ENCODE assay signal across 2 cellular contexts in genomic region chr2:108577099-108577498, GRCh38.
TF ChIP-seq lines count a peak whose summit lies in the region.

No MANE protein-coding gene starts in this region.

TF ChIP-seq in A549, 52 proteins besides CTCF, POLR2A, EP300 and RAD21:
- TF ChIP-seq REST (IDR thresholded peaks at IDR 0.05) (no peak), HMGXB4 (CRISPR knock-in tag; IDR thresholded peaks at IDR 0.05; ENCODE audit: borderline replicate concordance) (no peak), HOXB5 (CRISPR knock-in tag; IDR thresholded peaks at IDR 0.05) (no peak), FOXS1 (CRISPR knock-in tag; IDR thresholded peaks at IDR 0.05) (no peak), NR3C1 (IDR thresholded peaks at IDR 0.05) (no peak), CEBPB (IDR thresholded peaks at IDR 0.05) (no peak), KDM1A (IDR thresholded peaks at IDR 0.05; ENCODE audit: low read depth) (no peak), CHD2 (IDR thresholded peaks at IDR 0.05; ENCODE audit: low read length, partially characterized antibody) (no peak), MYC (IDR thresholded peaks at IDR 0.05; ENCODE audit: borderline replicate concordance, low read length) (no peak), FOSB (CRISPR knock-in tag; IDR thresholded peaks at IDR 0.05) (no peak), JUN (IDR thresholded peaks at IDR 0.05) (no peak), CBX2 (IDR thresholded peaks at IDR 0.05; ENCODE audit: borderline replicate concordance, low read depth) (no peak), FOSL2 (IDR thresholded peaks at IDR 0.05) (no peak), FOSL2 (CRISPR knock-in tag; IDR thresholded peaks at IDR 0.05) (no peak), NPAS2 (CRISPR knock-in tag; IDR thresholded peaks at IDR 0.05; ENCODE audit: borderline replicate concordance) (no peak), HES2 (IDR thresholded peaks at IDR 0.05) (no peak), HOXB13 (CRISPR knock-in tag; IDR thresholded peaks at IDR 0.05; ENCODE audit: low read depth) (no peak), ESRRA (IDR thresholded peaks at IDR 0.05; ENCODE audit: borderline replicate concordance, low read length) (no peak), RARB (CRISPR knock-in tag; IDR thresholded peaks at IDR 0.05) (no peak)

TF ChIP-seq in IMR-90, 13 proteins besides CTCF, POLR2A, EP300 and RAD21:
- TF ChIP-seq NFE2L2 (IDR thresholded peaks at IDR 0.05; ENCODE audit: low read depth, low read length) (no peak), RCOR1 (IDR thresholded peaks at IDR 0.05; ENCODE audit: insufficient replicate concordance, low read length) (no peak), BHLHE40 (IDR thresholded peaks at IDR 0.05; ENCODE audit: low read depth, low read length) (no peak), FOS (IDR thresholded peaks at IDR 0.05; ENCODE audit: low read depth, low read length) (no peak), RFX5 (IDR thresholded peaks at IDR 0.05; ENCODE audit: low read depth, low read length) (no peak), SMC3 (IDR thresholded peaks at IDR 0.05; ENCODE audit: low read depth, low read length) (no peak), MAFK (IDR thresholded peaks at IDR 0.05; ENCODE audit: low read depth, low read length) (no peak), CHD1 (IDR thresholded peaks at IDR 0.05; ENCODE audit: low read depth, low read length) (no peak), CEBPB (IDR thresholded peaks at IDR 0.05; ENCODE audit: low read depth, low read length) (no peak)
- TF ChIP-seq, protein P1, sequence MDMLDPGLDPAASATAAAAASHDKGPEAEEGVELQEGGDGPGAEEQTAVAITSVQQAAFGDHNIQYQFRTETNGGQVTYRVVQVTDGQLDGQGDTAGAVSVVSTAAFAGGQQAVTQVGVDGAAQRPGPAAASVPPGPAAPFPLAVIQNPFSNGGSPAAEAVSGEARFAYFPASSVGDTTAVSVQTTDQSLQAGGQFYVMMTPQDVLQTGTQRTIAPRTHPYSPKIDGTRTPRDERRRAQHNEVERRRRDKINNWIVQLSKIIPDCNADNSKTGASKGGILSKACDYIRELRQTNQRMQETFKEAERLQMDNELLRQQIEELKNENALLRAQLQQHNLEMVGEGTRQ (IDR thresholded peaks at IDR 0.05; ENCODE audit: low read depth, low read length), result no peak
